8 cellular contexts compared by ENCODE assay signal in the genomic region with DNA sequence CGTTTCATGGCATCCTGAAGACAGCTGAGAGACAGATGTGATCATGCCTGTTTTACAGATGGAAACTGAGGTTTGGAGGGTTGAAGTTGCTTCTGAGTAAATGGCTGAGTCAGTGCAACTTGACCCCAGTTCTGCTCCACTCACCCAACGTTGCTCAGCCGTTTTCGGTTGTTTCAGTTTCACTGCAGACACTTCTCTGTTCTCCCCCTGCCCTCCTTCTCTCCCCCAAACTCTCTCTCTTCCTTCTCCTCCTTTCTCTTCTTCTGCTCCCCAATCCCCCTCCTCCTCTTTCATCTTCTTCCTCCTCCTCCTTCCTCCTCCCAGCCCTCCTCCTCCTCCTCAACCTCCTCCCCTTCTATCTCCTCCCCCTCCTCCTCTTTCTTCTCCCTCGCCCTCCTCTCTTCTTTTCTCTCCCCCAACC. TPM values are rescaled to one million over a fixed set of nuclear protein-coding genes. Genes with fewer than 3 reads are reported as not detected.
A peak's percentile ranks its signal among the peaks of the same experiment; 100 is the strongest.
DNase-seq lines count a peak whose midpoint lies in the region; ATAC-seq, FAIRE-seq and TF ChIP-seq lines count a peak whose summit lies in the region.

No MANE protein-coding gene starts in this region.

- 57 to 68% methylated on average over 5 of the region's 5 CpGs for WGBS in pancreas, 2 donors

- H3K27ac ChIP-seq in DOHH2 (ENCODE audit: low read depth, low read length) (no peak overlapping the region), OCI-LY7 (ENCODE audit: low read depth, low read length, poor library complexity, severe bottlenecking) (no peak overlapping the region), caudate nucleus (ENCODE audit: low read depth, low read length) (no peak overlapping the region), pancreas (no peak overlapping the region)

- H3K4me1 ChIP-seq in DOHH2 (ENCODE audit: control insufficient read depth, low read length) (peaks cover 21% of the 10 kb centered on the region), OCI-LY7 (ENCODE audit: insufficient read depth, low read length, poor library complexity, severe bottlenecking) (peaks cover 23% of the 10 kb centered on the region), pancreas (peaks cover 0 to 3% (median 0%) of the 10 kb centered on the region in 3 donors)

- no peaks in the 10 kb centered on the region for H3K9me2 ChIP-seq in DOHH2 (replicated peaks; ENCODE audit: control insufficient read depth, low read length)
- H3K9me2 ChIP-seq in OCI-LY7 (ENCODE audit: insufficient read depth, low read length): no peaks in the 10 kb centered on the region

- no peaks in the 10 kb centered on the region for H3F3A ChIP-seq in DOHH2 (ENCODE audit: control insufficient read depth, insufficient read depth)

- H3K4me2 ChIP-seq in DOHH2 (ENCODE audit: low read length): peak overlapping the region; percentile 42
- H3K4me2 ChIP-seq in OCI-LY7 (ENCODE audit: low read length): peak overlapping the region; percentile 47

- H3K9me3 ChIP-seq in DOHH2 (ENCODE audit: control insufficient read depth, insufficient read depth, low read length) (no peaks in the 10 kb centered on the region), OCI-LY7 (ENCODE audit: low read length) (no peaks in the 10 kb centered on the region), pancreas (no peaks in the 10 kb centered on the region)

- no peaks in the 10 kb centered on the region for H3K79me2 ChIP-seq in DOHH2 (ENCODE audit: control insufficient read depth, low read length)
- H3K79me2 ChIP-seq in OCI-LY7 (ENCODE audit: insufficient read depth, low read depth, low read length): no peaks in the 10 kb centered on the region

- peak overlapping the region; percentile 70 for H2AFZ ChIP-seq in OCI-LY7 (ENCODE audit: low read length)

- POLR2A ChIA-PET in OCI-LY7 (lab: Charles Lee): interaction anchor here (0.5 to 1.2 kb wide), 4 partner anchors 9 to 69 kb away, joined by 3 read pairs; partner anchors contain the start of gene CEP20

- FAIRE-seq in pancreas (lab: Jason Lieb, UNC): no peak

- H3K4me3 ChIP-seq in DOHH2 (ENCODE audit: low read length): 0 out of 2 replicates have a peak overlapping the region, but pooled peaks have one; percentile 3
- H3K4me3 ChIP-seq in OCI-LY7 (ENCODE audit: low read depth, low read length, poor library complexity, severe bottlenecking): peak overlapping the region; percentile 2
- peak overlapping the region; percentile 13 to 31 for H3K4me3 ChIP-seq in foreskin fibroblast (ENCODE audit: low read depth in 1 of 2, low read length in 2 of 2)
- H3K4me3 ChIP-seq in pancreas: no peak overlapping the region

- H3K36me3 ChIP-seq in DOHH2 (ENCODE audit: control insufficient read depth, low read length): no peaks in the 10 kb centered on the region
- H3K36me3 ChIP-seq in OCI-LY7 (ENCODE audit: insufficient read depth, low read length): no peaks in the 10 kb centered on the region
- H3K36me3 ChIP-seq in pancreas: no peaks in the 10 kb centered on the region

- peak; percentile 51 for DNase-seq in OCI-LY7 (ENCODE audit: low spot score)
- DNase-seq in foreskin fibroblast: peak; percentile 69 to 86
- DNase-seq in DMS53 (lab: John Stamatoyannopoulos, UW): no peak
- no peak for DNase-seq in caudate nucleus (lab: John Stamatoyannopoulos, UW)
- no peak for DNase-seq in pancreas
- no peak for DNase-seq in activated gamma-delta T cell treated with Interleukin-2 at 50 U/mL for 16 hours

- TF ChIP-seq CTCF in DOHH2 (IDR thresholded peaks at IDR 0.05; ENCODE audit: low read depth, low read length, poor library complexity, severe bottlenecking) (no peak), OCI-LY7 (conservative IDR thresholded peaks at IDR 0.05; ENCODE audit: low read length) (no peak), foreskin fibroblast (IDR thresholded peaks at IDR 0.05; ENCODE audit: low read depth, low read length) (no peak), pancreas (IDR thresholded peaks at IDR 0.05) (no peak)

- intact Hi-C loops in OCI-LY7 (cut with micrococcal nuclease; ENCODE audit: unreplicated experiment) (no loop called here), pancreas (cut with DNase I) (no loop called here)

- CTCF ChIA-PET in OCI-LY7 (lab: Charles Lee; ENCODE audit: unreplicated experiment): no interaction called here

- ATAC-seq in GM21717 (IDR thresholded peaks at IDR 0.05; ENCODE audit: unreplicated experiment): peak; percentile 61
- ATAC-seq in pancreas: no peak

- H3K27me3 ChIP-seq in DOHH2 (ENCODE audit: control insufficient read depth, low read length): no peaks in the 10 kb centered on the region
- H3K27me3 ChIP-seq in pancreas: no peaks in the 10 kb centered on the region

- BruUV-seq in OCI-LY7 (replicated peaks; lab: Mats Ljungman, UMichigan): no TSS peak

- H4K20me1 ChIP-seq in DOHH2 (ENCODE audit: control insufficient read depth, insufficient read depth, low read depth, low read length) (no peaks in the 10 kb centered on the region), OCI-LY7 (ENCODE audit: insufficient read depth, low read length) (no peaks in the 10 kb centered on the region)

RNA-seq across cellular contexts. Expression of gene CEP20, which starts 9.4 kb away (rescaled TPM):
- 33.7 and 36.6 TPM in 2 replicates for total RNA-seq in OCI-LY7 (2014; rRNA removed; shearing (Covaris generic))
- total RNA-seq in OCI-LY7 (2022) (62.8 and 75.6 TPM in 2 replicates), pancreas (10 to 100 TPM; 15.0 to 21.3 (median 17.7) TPM)
- polyA plus RNA-seq in pancreas: 10 to 100 TPM in 1 of 2 donors, 1 to 10 TPM in 1; 8.6 to 18.3 TPM

RNA-seq across cellular contexts. Expression of gene MYH11, which starts 41.0 kb away (rescaled TPM):
- total RNA-seq in OCI-LY7 (2014; rRNA removed; shearing (Covaris generic)): 5.7 and 7.9 TPM in 2 replicates
- total RNA-seq in OCI-LY7 (2022) (33.3 and 33.8 TPM in 2 replicates), pancreas (1 to 10 TPM; 1.6 to 8.5 (median 3.2) TPM)
- 10 to 100 TPM; 12.2 to 24.7 TPM for polyA plus RNA-seq in pancreas

RNA-seq across cellular contexts. Expression of gene ABCC1, which starts 51.6 kb away (rescaled TPM):
- 39.9 and 43.3 TPM in 2 replicates for total RNA-seq in OCI-LY7 (2014; rRNA removed; shearing (Covaris generic))
- 71.8 and 72.8 TPM in 2 replicates for total RNA-seq in OCI-LY7 (2022)
- 10 to 100 TPM in 4 of 6 donors, 1 to 10 TPM in 2; 8.5 to 16.8 (median 11.5) TPM for total RNA-seq in pancreas
- polyA plus RNA-seq in pancreas: 10 to 100 TPM; 11.6 to 12.5 TPM

Comparison
In these comparisons a context has a peak if more than half of its experiments do, and no peak if none do; other contexts are left out.
1. H3K4me3 ChIP-seq: peak in DOHH2 (single experiment), OCI-LY7 (single experiment) and foreskin fibroblast (2 of 2); none in pancreas (0 of 4).
2. DNase-seq: peak in OCI-LY7 (single experiment) and foreskin fibroblast (2 of 2); none in DMS53 (single experiment), caudate nucleus (0 of 61), pancreas (0 of 6) and activated gamma-delta T cell treated with Interleukin-2 at 50 U/mL for 16 hours (single experiment).